Comparison of ENCODE assay signal across 8 cellular contexts in the genomic region with DNA sequence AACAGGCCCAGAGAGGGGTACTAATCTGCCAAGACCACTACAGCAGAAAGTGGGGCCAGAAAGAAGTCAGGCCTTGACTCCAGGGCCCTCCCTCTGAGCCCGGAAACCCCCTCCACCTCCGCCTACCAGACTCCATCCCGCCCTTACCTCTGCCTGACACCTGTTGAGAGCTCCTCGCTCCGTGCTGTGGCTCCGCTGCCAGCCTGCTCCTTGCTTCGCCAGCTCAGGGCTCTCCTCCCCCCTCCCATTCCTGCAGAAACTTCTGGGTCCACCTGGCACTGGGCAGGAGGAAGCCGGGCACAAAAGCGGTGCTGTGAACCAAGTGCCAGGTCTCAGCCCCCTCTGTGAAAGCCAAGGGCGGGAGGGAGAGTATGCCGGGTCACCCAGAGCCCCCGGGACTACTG. TPM values are rescaled to one million over a fixed set of nuclear protein-coding genes. Genes with fewer than 3 reads are reported as not detected.
DNase-seq lines count a peak whose midpoint lies in the region; ATAC-seq, FAIRE-seq and TF ChIP-seq lines count a peak whose summit lies in the region.

No MANE protein-coding gene starts in this region.

- H3K9me1 ChIP-seq in endothelial cell of umbilical vein (replicated peaks; ENCODE audit: control insufficient read depth, extremely low read depth, insufficient read depth, low read length) = no peaks in the 10 kb centered on the region

- no peak overlapping the region for H3K4me3 ChIP-seq in endothelial cell of umbilical vein (replicated peaks in 1 of 3; ENCODE audit: insufficient read depth in 1 of 3, low read depth in 1 of 3, low read length in 3 of 3)

- intact Hi-C loops in endothelial cell of umbilical vein (cut with micrococcal nuclease) = loop anchor here (1.0 kb wide), 1 partner anchor 12 kb away; the partner anchor contains the start of gene ST6GALNAC4

- no peak for TF ChIP-seq POLR2A in endothelial cell of umbilical vein (IDR thresholded peaks at IDR 0.05; ENCODE audit: low read depth, low read length)

- peaks cover 38% of the 10 kb centered on the region for H3K36me3 Mint-ChIP-seq in activated CD8-positive, alpha-beta T cell treated with anti-CD3 and anti-CD28 coated beads, Interleukin-2, amount 10 ng/mL, durations not matched to agents 7 days and 5 days (ENCODE audit: low read depth)

- H3K36me3 ChIP-seq in endothelial cell of umbilical vein (ENCODE audit: control insufficient read depth in 2 of 2, extremely low read depth in 1 of 2, insufficient read depth in 2 of 2, low read length in 2 of 2) = peaks cover 0 to 5% of the 10 kb centered on the region in 2 experiments

- H3K4me1 ChIP-seq in endothelial cell of umbilical vein (ENCODE audit: control insufficient read depth, extremely low read depth, insufficient read depth, low read length) = peaks cover 41% of the 10 kb centered on the region

- no peak for DNase-seq in GM19239 (ENCODE audit: insufficient read length, low spot score)
- peak; percentile 69 for DNase-seq in activated CD8-positive, alpha-beta T cell treated with anti-CD3 and anti-CD28 coated beads, Interleukin-2, amount 10 ng/mL, durations not matched to agents 7 days and 5 days
- no peak for DNase-seq in endothelial cell of umbilical vein (ENCODE audit: low read depth, low spot score)
- DNase-seq in stimulated activated CD4-positive, alpha-beta T cell treated with anti-CD3 and anti-CD28 coated beads, TNF-alpha, amount 100 ng/mL, for 1 hour (ENCODE audit: low read depth in 3 of 3, low spot score in 1 of 3) = peak in 2 of 3 donors; percentile 57 to 60
- DNase-seq in GOT3 (lab: John Stamatoyannopoulos, UW) = no peak
- DNase-seq in DMS153 treated with DMSO at 0.1 percent for 48 hours (lab: John Stamatoyannopoulos, UW; ENCODE audit: unreplicated experiment) = no peak
- no peak for DNase-seq in NCI-H69 (lab: John Stamatoyannopoulos, UW)

- peak overlapping the region; percentile 63 for H3K27ac ChIP-seq in endothelial cell of umbilical vein (ENCODE audit: insufficient read depth, low read depth, low read length)

- H2AFZ ChIP-seq in endothelial cell of umbilical vein (ENCODE audit: low read depth, low read length) = no peak overlapping the region

- POLR2A ChIA-PET in activated CD8-positive, alpha-beta T cell treated with anti-CD3 and anti-CD28 coated beads, Interleukin-2, amount 10 ng/mL, durations not matched to agents 7 days and 5 days (lab: Charles Lee) = interaction anchor here (1.1 to 4.3 kb wide), 6 partner anchors 10 to 123 kb away, joined by 3 to 81 read pairs (median 4); partner anchors contain the start of genes CDK9 and ST6GALNAC4
- POLR2A ChIA-PET in endothelial cell of umbilical vein (lab: Charles Lee) = no interaction called here

- peak overlapping the region; percentile 92 for H3K4me3 Mint-ChIP-seq in activated CD8-positive, alpha-beta T cell treated with anti-CD3 and anti-CD28 coated beads, Interleukin-2, amount 10 ng/mL, durations not matched to agents 7 days and 5 days

- H3K27me3 Mint-ChIP-seq in activated CD8-positive, alpha-beta T cell treated with anti-CD3 and anti-CD28 coated beads, Interleukin-2, amount 10 ng/mL, durations not matched to agents 7 days and 5 days (ENCODE audit: low read depth) = no peaks in the 10 kb centered on the region

- no peaks in the 10 kb centered on the region for H4K20me1 ChIP-seq in endothelial cell of umbilical vein (replicated peaks; ENCODE audit: control insufficient read depth, extremely low read depth, insufficient read depth, low read length)

- H3K4me1 Mint-ChIP-seq in activated CD8-positive, alpha-beta T cell treated with anti-CD3 and anti-CD28 coated beads, Interleukin-2, amount 10 ng/mL, durations not matched to agents 7 days and 5 days (ENCODE audit: low read depth) = peaks cover 65% of the 10 kb centered on the region

- H3K27ac Mint-ChIP-seq in activated CD8-positive, alpha-beta T cell treated with anti-CD3 and anti-CD28 coated beads, Interleukin-2, amount 10 ng/mL, durations not matched to agents 7 days and 5 days = peak overlapping the region; percentile 100

- TF ChIP-seq CTCF in endothelial cell of umbilical vein (IDR thresholded peaks at IDR 0.05; ENCODE audit: extremely low read depth in 1 of 2, insufficient read depth in 1 of 2, low read depth in 1 of 2, low read length in 2 of 2) = no peak

- CTCF ChIA-PET in activated CD8-positive, alpha-beta T cell treated with anti-CD3 and anti-CD28 coated beads, Interleukin-2, amount 10 ng/mL, durations not matched to agents 7 days and 5 days (lab: Charles Lee) = interaction anchor here (0.7 to 5.4 kb wide), 7 partner anchors 10 to 212 kb away, joined by 3 to 34 read pairs (median 3); partner anchors contain the start of genes ST6GALNAC4 and TOR2A
- CTCF ChIA-PET in endothelial cell of umbilical vein (lab: Charles Lee) = interaction anchor here (1.2 to 1.5 kb wide), 2 partner anchors 36 to 171 kb away, joined by 4 read pairs; partner anchors contain the start of gene TOR2A

- no peak overlapping the region for H3K4me2 ChIP-seq in endothelial cell of umbilical vein (ENCODE audit: insufficient read depth, low read length)

- BruUV-seq in endothelial cell of umbilical vein (replicated peaks; lab: Mats Ljungman, UMichigan) = no TSS peak

- dilution Hi-C loops in endothelial cell of umbilical vein (cut with MboI; ENCODE audit: extremely low pct_ligation_motif_present, low sequenced_read_pairs) = no loop called here

- ATAC-seq in activated CD8-positive, alpha-beta T cell treated with anti-CD3 and anti-CD28 coated beads, Interleukin-2, amount 10 ng/mL, durations not matched to agents 7 days and 5 days = peak; percentile 52
- no peak for ATAC-seq in GM18909 (IDR thresholded peaks at IDR 0.05; ENCODE audit: poor library complexity, unreplicated experiment)

- no peaks in the 10 kb centered on the region for H3K27me3 ChIP-seq in endothelial cell of umbilical vein (ENCODE audit: control insufficient read depth in 2 of 2, insufficient read depth in 2 of 2, low read length in 2 of 2)

- no peaks in the 10 kb centered on the region for H3K79me2 ChIP-seq in endothelial cell of umbilical vein (ENCODE audit: control insufficient read depth, insufficient read depth, low read length)

- no peak overlapping the region for H3K9ac ChIP-seq in endothelial cell of umbilical vein (replicated peaks; ENCODE audit: extremely low read depth, insufficient read depth, low read length)

- peak; percentile 87 for FAIRE-seq in GM19239 (lab: Jason Lieb, UNC)
- FAIRE-seq in endothelial cell of umbilical vein (lab: Jason Lieb, UNC) = peak; percentile 49

- H3K9me3 ChIP-seq in endothelial cell of umbilical vein (replicated peaks; ENCODE audit: control insufficient read depth, insufficient read depth, low read length) = no peaks in the 10 kb centered on the region

- H3K9me3 Mint-ChIP-seq in activated CD8-positive, alpha-beta T cell treated with anti-CD3 and anti-CD28 coated beads, Interleukin-2, amount 10 ng/mL, durations not matched to agents 7 days and 5 days (ENCODE audit: insufficient read depth) = no peaks in the 10 kb centered on the region

RNA-seq across cellular contexts. Expression of gene ST6GALNAC6, which starts 6.4 kb away (rescaled TPM):
- 10 to 100 TPM; 68.6 to 77.6 TPM for total RNA-seq in activated CD8-positive, alpha-beta T cell treated with anti-CD3 and anti-CD28 coated beads, Interleukin-2, amount 10 ng/mL, durations not matched to agents 7 days and 5 days
- 43.0 and 43.5 TPM in 2 replicates for total RNA-seq in endothelial cell of umbilical vein
- 78.9 and 93.6 TPM in 2 replicates for polyA plus RNA-seq in endothelial cell of umbilical vein
- polyA plus RNA-seq in endothelial cell of umbilical vein (2011; cell fraction: cytosol; rRNA removed) = 43.5 and 55.9 TPM in 2 replicates
- 78.4 and 100.0 TPM in 2 replicates for polyA plus RNA-seq in endothelial cell of umbilical vein (2011; cell fraction: nucleus; rRNA removed)
- 27.3 and 41.2 TPM in 2 replicates for polyA plus RNA-seq in endothelial cell of umbilical vein (2012)
- polyA minus RNA-seq in endothelial cell of umbilical vein = 50.1 and 50.4 TPM in 2 replicates
- polyA minus RNA-seq in endothelial cell of umbilical vein (2011; cell fraction: cytosol; rRNA and poly(A)+ RNA removed) = 17.7 TPM
- polyA minus RNA-seq in endothelial cell of umbilical vein (2011; cell fraction: nucleus; rRNA and poly(A)+ RNA removed) = 20.0 and 24.0 TPM in 2 replicates

RNA-seq across cellular contexts. Expression of gene ST6GALNAC4, which starts 11.1 kb away (rescaled TPM):
- 10 to 100 TPM; 37.0 to 39.7 TPM for total RNA-seq in activated CD8-positive, alpha-beta T cell treated with anti-CD3 and anti-CD28 coated beads, Interleukin-2, amount 10 ng/mL, durations not matched to agents 7 days and 5 days
- total RNA-seq in endothelial cell of umbilical vein = 38.1 and 45.9 TPM in 2 replicates
- 85.3 and 108 TPM in 2 replicates for polyA plus RNA-seq in endothelial cell of umbilical vein
- polyA plus RNA-seq in endothelial cell of umbilical vein (2011; cell fraction: cytosol; rRNA removed) = 44.2 and 64.3 TPM in 2 replicates
- 38.1 and 41.5 TPM in 2 replicates for polyA plus RNA-seq in endothelial cell of umbilical vein (2011; cell fraction: nucleus; rRNA removed)
- 39.9 and 49.4 TPM in 2 replicates for polyA plus RNA-seq in endothelial cell of umbilical vein (2012)
- 38.1 and 51.5 TPM in 2 replicates for polyA minus RNA-seq in endothelial cell of umbilical vein
- 129 TPM for polyA minus RNA-seq in endothelial cell of umbilical vein (2011; cell fraction: cytosol; rRNA and poly(A)+ RNA removed)
- 19.7 and 26.7 TPM in 2 replicates for polyA minus RNA-seq in endothelial cell of umbilical vein (2011; cell fraction: nucleus; rRNA and poly(A)+ RNA removed)

RNA-seq across cellular contexts. Expression of gene PIP5KL1, which starts 24.8 kb away (rescaled TPM):
- 1 to 10 TPM; 2.6 to 2.7 TPM for total RNA-seq in activated CD8-positive, alpha-beta T cell treated with anti-CD3 and anti-CD28 coated beads, Interleukin-2, amount 10 ng/mL, durations not matched to agents 7 days and 5 days
- total RNA-seq in endothelial cell of umbilical vein = 2.9 and 3.8 TPM in 2 replicates
- 1.5 and 2.3 TPM in 2 replicates for polyA plus RNA-seq in endothelial cell of umbilical vein
- 0.28 and 0.87 TPM in 2 replicates for polyA plus RNA-seq in endothelial cell of umbilical vein (2011; cell fraction: cytosol; rRNA removed)
- 5.1 and 6.2 TPM in 2 replicates for polyA plus RNA-seq in endothelial cell of umbilical vein (2011; cell fraction: nucleus; rRNA removed)
- polyA plus RNA-seq in endothelial cell of umbilical vein (2012) = 0.56 and 1.3 TPM in 2 replicates
- 0.42 and 0.83 TPM in 2 replicates for polyA minus RNA-seq in endothelial cell of umbilical vein
- polyA minus RNA-seq in endothelial cell of umbilical vein (2011; cell fraction: cytosol; rRNA and poly(A)+ RNA removed) = 4.0 TPM
- polyA minus RNA-seq in endothelial cell of umbilical vein (2011; cell fraction: nucleus; rRNA and poly(A)+ RNA removed) = 1.6 and 1.8 TPM in 2 replicates

RNA-seq across cellular contexts. Expression of gene AK1, which starts 28.3 kb away (rescaled TPM):
- 10 to 100 TPM; 22.4 to 30.4 TPM for total RNA-seq in activated CD8-positive, alpha-beta T cell treated with anti-CD3 and anti-CD28 coated beads, Interleukin-2, amount 10 ng/mL, durations not matched to agents 7 days and 5 days
- total RNA-seq in endothelial cell of umbilical vein = 113 and 115 TPM in 2 replicates
- 148 and 157 TPM in 2 replicates for polyA plus RNA-seq in endothelial cell of umbilical vein
- 189 and 191 TPM in 2 replicates for polyA plus RNA-seq in endothelial cell of umbilical vein (2011; cell fraction: cytosol; rRNA removed)
- 108 and 134 TPM in 2 replicates for polyA plus RNA-seq in endothelial cell of umbilical vein (2011; cell fraction: nucleus; rRNA removed)
- polyA plus RNA-seq in endothelial cell of umbilical vein (2012) = 173 and 181 TPM in 2 replicates
- polyA minus RNA-seq in endothelial cell of umbilical vein = 33.5 and 35.7 TPM in 2 replicates
- 36.3 TPM for polyA minus RNA-seq in endothelial cell of umbilical vein (2011; cell fraction: cytosol; rRNA and poly(A)+ RNA removed)
- 5.2 TPM in 2 replicates for polyA minus RNA-seq in endothelial cell of umbilical vein (2011; cell fraction: nucleus; rRNA and poly(A)+ RNA removed)

RNA-seq across cellular contexts. Expression of gene DPM2, which starts 31.9 kb away (rescaled TPM):
- total RNA-seq in activated CD8-positive, alpha-beta T cell treated with anti-CD3 and anti-CD28 coated beads, Interleukin-2, amount 10 ng/mL, durations not matched to agents 7 days and 5 days = 10 to 100 TPM; 47.9 to 53.8 TPM
- 41.9 and 47.9 TPM in 2 replicates for total RNA-seq in endothelial cell of umbilical vein
- polyA plus RNA-seq in endothelial cell of umbilical vein = 63.9 and 85.0 TPM in 2 replicates
- polyA plus RNA-seq in endothelial cell of umbilical vein (2011; cell fraction: cytosol; rRNA removed) = 45.5 and 45.9 TPM in 2 replicates
- 31.6 and 39.0 TPM in 2 replicates for polyA plus RNA-seq in endothelial cell of umbilical vein (2011; cell fraction: nucleus; rRNA removed)
- polyA plus RNA-seq in endothelial cell of umbilical vein (2012) = 38.9 and 45.4 TPM in 2 replicates
- polyA minus RNA-seq in endothelial cell of umbilical vein = 39.8 and 52.5 TPM in 2 replicates
- polyA minus RNA-seq in endothelial cell of umbilical vein (2011; cell fraction: cytosol; rRNA and poly(A)+ RNA removed) = 59.2 TPM
- 26.8 and 33.0 TPM in 2 replicates for polyA minus RNA-seq in endothelial cell of umbilical vein (2011; cell fraction: nucleus; rRNA and poly(A)+ RNA removed)

Comparison
In these comparisons a context has a peak if more than half of its experiments do, and no peak if none do; other contexts are left out.
1. DNase-seq: peak in activated CD8-positive, alpha-beta T cell treated with anti-CD3 and anti-CD28 coated beads, Interleukin-2, amount 10 ng/mL, durations not matched to agents 7 days and 5 days (single experiment) and stimulated activated CD4-positive, alpha-beta T cell treated with anti-CD3 and anti-CD28 coated beads, TNF-alpha, amount 100 ng/mL, for 1 hour (2 of 3); none in GM19239 (single experiment), endothelial cell of umbilical vein (single experiment), GOT3 (single experiment), DMS153 treated with DMSO at 0.1 percent for 48 hours (single experiment) and NCI-H69 (single experiment).